ENCODE assay signal across 30 cellular contexts in genomic region chr18:59993560-59993959, GRCh38.
"Had no signal": no experiment of that assay in that cellular context is flagged by ENCODE, and none has a peak within 500 bp of the region (broad histone marks: within the 10 kb centered on the region; RNA-seq: fewer than 3 reads in every experiment).

No MANE protein-coding gene starts in this region.

- H3K9me3 ChIP-seq: adrenal gland, esophagus muscularis mucosa, gastrocnemius medialis, left lung, lower lobe of right lung, psoas muscle, suprapubic skin, tibial artery had no signal

- H2AFZ ChIP-seq: neural progenitor cell, parathyroid adenoma had no signal

- H3K9ac ChIP-seq: neural progenitor cell, parathyroid adenoma had no signal

- H3K4me3 ChIP-seq: adrenal gland, esophagus muscularis mucosa, gastrocnemius medialis, left lung, lower lobe of right lung, neural progenitor cell, psoas muscle, smooth muscle cell, suprapubic skin, tibial artery had no signal

- DNase-seq: activated CD4-positive, alpha-beta T cell treated with anti-CD3 and anti-CD28 coated beads for 4 hours; activated CD4-positive, alpha-beta T cell treated with anti-CD3 and anti-CD28 coated beads, Interleukin-2, amount 50 U/mL, for 4 hours; activated CD8-positive, alpha-beta memory T cell treated with anti-CD3 and anti-CD28 coated beads, Interleukin-2, amount 50 U/mL, for 4 hours; activated effector memory CD4-positive, alpha-beta T cell treated with anti-CD3 and anti-CD28 coated beads, Interleukin-2, amount 50 U/mL, for 16 hours; activated naive CD4-positive, alpha-beta T cell treated with anti-CD3 and anti-CD28 coated beads for 36 hours; activated naive CD8-positive, alpha-beta T cell treated with anti-CD3 and anti-CD28 coated beads for 36 hours; activated T-cell treated with anti-CD3 and anti-CD28 coated beads, Interleukin-2, amount 50 U/mL, for 1 hour; adrenal gland; central memory CD4-positive, alpha-beta T cell; endodermal cell; gastrocnemius medialis; hippocampal formation; kidney glomerular epithelial cell; left lung; lower lobe of right lung; mesendoderm; natural killer cell; occipital lobe; psoas muscle; stimulated activated CD4-positive, alpha-beta T cell treated with anti-CD3 and anti-CD28 coated beads, Interleukin-15, amount 100 ng/mL, for 24 hours; stimulated activated CD4-positive, alpha-beta T cell treated with anti-CD3 and anti-CD28 coated beads, Interleukin-2, amount 100 ng/mL, for 24 hours; stimulated activated naive CD4-positive, alpha-beta T cell; T-helper 9 cell; tibial artery had no signal

- H3K27ac ChIP-seq: adrenal gland, esophagus muscularis mucosa, gastrocnemius medialis, left lung, lower lobe of right lung, neural progenitor cell, parathyroid adenoma, psoas muscle, suprapubic skin, tibial artery, VCaP had no signal

- H3K36me3 ChIP-seq: adrenal gland, esophagus muscularis mucosa, gastrocnemius medialis, left lung, lower lobe of right lung, neural progenitor cell, suprapubic skin, tibial artery had no signal

- H3K27me3 ChIP-seq: esophagus muscularis mucosa, gastrocnemius medialis, neural progenitor cell, tibial artery had no signal

- H3K79me2 ChIP-seq: parathyroid adenoma had no signal

- H3K4me2 ChIP-seq: neural progenitor cell, smooth muscle cell had no signal

- ATAC-seq: gastrocnemius medialis, left lung, natural killer cell, psoas muscle had no signal

- H3K4me1 ChIP-seq: adrenal gland, esophagus muscularis mucosa, gastrocnemius medialis, left lung, lower lobe of right lung, neural progenitor cell, parathyroid adenoma, psoas muscle, suprapubic skin, tibial artery had no signal
